ENCODE assay signal across 25 cellular contexts in genomic region chrX:151702021-151702714, GRCh38. TPM values are rescaled to one million over a fixed set of nuclear protein-coding genes. Genes with fewer than 3 reads are reported as not detected.
"Had no signal": no experiment of that assay in that cellular context is flagged by ENCODE, and none has a peak within 500 bp of the region (broad histone marks: within the 10 kb centered on the region; RNA-seq: fewer than 3 reads in every experiment).

No MANE protein-coding gene starts in this region.

- DNase-seq: activated CD4-positive, alpha-beta memory T cell treated with anti-CD3 and anti-CD28 coated beads for 36 hours; activated CD4-positive, alpha-beta T cell treated with anti-CD3 and anti-CD28 coated beads, Interleukin-2, amount 10 ng/mL, durations not matched to agents 7 days and 5 days; activated CD4-positive, CD25-positive, alpha-beta regulatory T cell; activated CD8-positive, alpha-beta memory T cell treated with anti-CD3 and anti-CD28 coated beads for 24 hours; activated effector memory CD4-positive, alpha-beta T cell treated with anti-CD3 and anti-CD28 coated beads, Interleukin-2, amount 50 U/mL, for 16 hours; activated naive CD4-positive, alpha-beta T cell treated with Interleukin-2 at 50 U/mL for 16 hours; activated naive CD8-positive, alpha-beta T cell treated with anti-CD3 and anti-CD28 coated beads, Interleukin-2, amount 50 U/mL, for 24 hours; activated T-cell treated with anti-CD3 and anti-CD28 coated beads, Interleukin-2, amount 50 U/mL, for 4 hours; amygdala; caudate nucleus; Karpas-422; MM.1S; NCI-H1105; NCI-H1436; NCI-H1694 treated with DMSO at 0.1 percent for 48 hours; NCI-H2081; NCI-H446; NCI-H524; SHP77; T-cell; T-helper 2 cell had no signal

- H3K4me3 ChIP-seq: K562, Peyer's patch, SJSA1 had no signal

RNA-seq across cellular contexts. Expression of gene PRRG3, which starts 6.9 kb away (rescaled TPM):
- total RNA-seq: activated CD4-positive, alpha-beta memory T cell treated with anti-CD3 and anti-CD28 coated beads for 36 hours; activated CD4-positive, alpha-beta T cell treated with anti-CD3 and anti-CD28 coated beads, Interleukin-2, amount 10 ng/mL, durations not matched to agents 7 days and 5 days; activated naive CD4-positive, alpha-beta T cell treated with anti-CD3 and anti-CD28 coated beads, Interleukin-2, amount 50 U/mL, for 72 hours; activated T-cell treated with anti-CD3 and anti-CD28 coated beads, Interleukin-2, amount 50 U/mL, for 4 hours; K562; SJSA1; T-cell had no signal

RNA-seq across cellular contexts. Expression of gene FATE1, which starts 13.7 kb away (rescaled TPM):
- total RNA-seq: activated CD4-positive, alpha-beta memory T cell treated with anti-CD3 and anti-CD28 coated beads for 36 hours; activated CD4-positive, alpha-beta T cell treated with anti-CD3 and anti-CD28 coated beads, Interleukin-2, amount 10 ng/mL, durations not matched to agents 7 days and 5 days; activated naive CD4-positive, alpha-beta T cell treated with anti-CD3 and anti-CD28 coated beads, Interleukin-2, amount 50 U/mL, for 72 hours; activated T-cell treated with anti-CD3 and anti-CD28 coated beads, Interleukin-2, amount 50 U/mL, for 4 hours; K562; Peyer's patch; SJSA1; T-cell had no signal

RNA-seq across cellular contexts. Expression of gene CNGA2, which starts 32.4 kb away (rescaled TPM):
- total RNA-seq: activated CD4-positive, alpha-beta memory T cell treated with anti-CD3 and anti-CD28 coated beads for 36 hours; activated CD4-positive, alpha-beta T cell treated with anti-CD3 and anti-CD28 coated beads, Interleukin-2, amount 10 ng/mL, durations not matched to agents 7 days and 5 days; activated naive CD4-positive, alpha-beta T cell treated with anti-CD3 and anti-CD28 coated beads, Interleukin-2, amount 50 U/mL, for 72 hours; activated T-cell treated with anti-CD3 and anti-CD28 coated beads, Interleukin-2, amount 50 U/mL, for 4 hours; K562; Peyer's patch; SJSA1; T-cell had no signal
